Comparison of ENCODE assay signal across 11 cellular contexts in the genomic region with DNA sequence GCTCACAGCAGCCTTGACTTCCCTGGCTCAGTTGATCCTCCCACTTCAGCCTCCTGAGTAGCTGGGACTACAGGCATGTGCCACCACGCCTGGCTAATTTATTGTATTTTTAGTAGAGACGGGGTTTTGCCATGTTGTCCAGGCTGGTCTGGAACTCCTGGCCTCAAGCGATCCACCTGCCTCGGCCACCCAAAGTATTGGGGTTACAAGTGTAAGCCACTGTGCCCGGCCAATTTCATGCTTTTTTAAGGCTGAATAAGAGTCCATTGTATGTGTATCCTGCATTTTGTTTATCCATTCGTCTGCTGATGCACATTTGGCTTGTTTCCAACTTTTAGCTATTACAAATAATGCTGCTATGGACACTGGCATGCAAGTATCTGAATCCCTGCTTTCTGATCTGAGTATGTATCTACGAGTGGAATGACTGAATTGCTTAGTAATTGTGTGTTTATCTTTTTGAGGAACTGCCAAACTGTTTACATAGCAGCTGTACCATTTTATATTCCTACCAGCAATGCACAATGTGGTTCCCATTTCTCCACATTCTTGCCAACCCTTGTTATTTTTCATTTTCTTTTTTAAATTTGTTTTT. TPM values are rescaled to one million over a fixed set of nuclear protein-coding genes. Genes with fewer than 3 reads are reported as not detected.
DNase-seq lines count a peak whose midpoint lies in the region; ATAC-seq and TF ChIP-seq lines count a peak whose summit lies in the region.
"Had no signal": no experiment of that assay in that cellular context is flagged by ENCODE, and none has a peak within 500 bp of the region (broad histone marks: within the 10 kb centered on the region; RNA-seq: fewer than 3 reads in every experiment).

No MANE protein-coding gene starts in this region.

- ATAC-seq in HG03460 (IDR thresholded peaks at IDR 0.05; ENCODE audit: unreplicated experiment): no peak
- ATAC-seq: activated CD4-positive, CD25-positive, alpha-beta regulatory T cell treated with anti-CD3 and anti-CD28 coated beads, Interleukin-2, amount 50 U/mL, for 24 hours; left cardiac atrium; upper lobe of right lung had no signal

- no peak overlapping the region for H3K4me3 Mint-ChIP-seq in CD14-positive monocyte

- peaks cover 0 to 4% (median 0%) of the 10 kb centered on the region in 7 donors for H3K9me3 Mint-ChIP-seq in CD14-positive monocyte

- H3K4me3 ChIP-seq in foreskin fibroblast (ENCODE audit: low read depth in 1 of 2, low read length in 2 of 2): no peak overlapping the region
- H3K4me3 ChIP-seq: upper lobe of right lung had no signal

- H3K27ac Mint-ChIP-seq in CD14-positive monocyte: no peak overlapping the region

- no peaks in the 10 kb centered on the region for H3K36me3 Mint-ChIP-seq in CD14-positive monocyte

- H3K4me1 Mint-ChIP-seq in CD14-positive monocyte: peaks cover 4% of the 10 kb centered on the region

- H3K27me3 Mint-ChIP-seq in CD14-positive monocyte (ENCODE audit: low read depth in 3 of 3): peaks cover 0 to 3% (median 2%) of the 10 kb centered on the region in 3 donors

- no peak for TF ChIP-seq CTCF in foreskin fibroblast (IDR thresholded peaks at IDR 0.05; ENCODE audit: low read depth, low read length)
- no peak for TF ChIP-seq CTCF in RWPE1 (conservative IDR thresholded peaks at IDR 0.05; ENCODE audit: low read depth)
- no peak for TF ChIP-seq CTCF in CD14-positive monocyte (IDR thresholded peaks at IDR 0.05)

- POLR2A ChIA-PET in RWPE1 (lab: Yijun Ruan, JAX; ENCODE audit: low non-redundant PET): no interaction called here

- in situ Hi-C loops in SK-MEL-5 (cut with HindIII; ENCODE audit: low pct_unique_long_range_greater_than_20kb, low sequenced_read_pairs): no loop called here

- intact Hi-C loops in CD14-positive monocyte (cut with micrococcal nuclease): no loop called here

- CTCF ChIA-PET in RWPE1 (lab: Yijun Ruan, JAX): interaction anchor here (0.6 kb wide), 1 partner anchor 696 kb away, joined by 3 read pairs; no protein-coding TSS in a partner anchor

- H3K27ac ChIP-seq in RWPE1: no peak overlapping the region
- H3K27ac ChIP-seq: upper lobe of right lung had no signal

- DNase-seq in COLO829 (ENCODE audit: low spot score) (peak; percentile 45), NCI-H1105 (lab: John Stamatoyannopoulos, UW) (peak; percentile 70), SK-MEL-5 (ENCODE audit: low read depth, low spot score) (peak; percentile 78), foreskin fibroblast (peak; percentile 83 to 90), RWPE1 (ENCODE audit: low spot score) (no peak), CD14-positive monocyte (ENCODE audit: low spot score) (no peak), activated gamma-delta T cell (lab: John Stamatoyannopoulos, UW) (no peak)
- DNase-seq: left cardiac atrium, upper lobe of right lung had no signal

RNA-seq across cellular contexts. Expression of a gene that starts 37.3 kb away (rescaled TPM):
- 56.6 and 62.3 TPM in 2 replicates for total RNA-seq in SK-MEL-5 (2014; rRNA removed; shearing (Covaris generic))
- polyA plus RNA-seq in SK-MEL-5 (2015; cell fraction: cytosol; rRNA removed): 32.4 and 38.9 TPM in 2 replicates
- polyA plus RNA-seq in SK-MEL-5 (2015; cell fraction: nucleus; rRNA removed): 18.4 and 42.3 TPM in 2 replicates
- 1 to 10 TPM in 1 of 2 donors, under 1 TPM in 1; 0.54 to 4.8 TPM for polyA plus RNA-seq in CD14-positive monocyte

RNA-seq across cellular contexts. Expression of a gene that starts 53.2 kb away (rescaled TPM):
- 38.3 and 45.4 TPM in 2 replicates for total RNA-seq in SK-MEL-5 (2014; rRNA removed; shearing (Covaris generic))
- 37.2 and 45.4 TPM in 2 replicates for polyA plus RNA-seq in SK-MEL-5 (2015; cell fraction: cytosol; rRNA removed)
- 14.8 and 23.5 TPM in 2 replicates for polyA plus RNA-seq in SK-MEL-5 (2015; cell fraction: nucleus; rRNA removed)
- 10 to 100 TPM; 14.0 to 15.5 TPM for polyA plus RNA-seq in CD14-positive monocyte

Comparison
In these comparisons a context has a peak if more than half of its experiments do, and no peak if none do; other contexts are left out.
1. DNase-seq: peak in COLO829 (single experiment), NCI-H1105 (single experiment), SK-MEL-5 (single experiment) and foreskin fibroblast (2 of 2); none in RWPE1 (single experiment), CD14-positive monocyte (single experiment) and activated gamma-delta T cell (single experiment).